Comparison of ENCODE assay signal across 10 cellular contexts in genomic region chr14:35339761-35340406, GRCh38. TPM values are rescaled to one million over a fixed set of nuclear protein-coding genes. Genes with fewer than 3 reads are reported as not detected.
DNase-seq lines count a peak whose midpoint lies in the region; ATAC-seq and TF ChIP-seq lines count a peak whose summit lies in the region.
"Had no signal": no experiment of that assay in that cellular context is flagged by ENCODE, and none has a peak within 500 bp of the region (broad histone marks: within the 10 kb centered on the region; RNA-seq: fewer than 3 reads in every experiment).

No MANE protein-coding gene starts in this region.

- TF ChIP-seq CTCF in CD14-positive monocyte (IDR thresholded peaks at IDR 0.05) (no peak), SU-DHL-6 (IDR thresholded peaks at IDR 0.05; ENCODE audit: insufficient read depth, low read length, poor library complexity, severe bottlenecking) (no peak), osteocyte (IDR thresholded peaks at IDR 0.05) (no peak)

- H3F3A ChIP-seq in SU-DHL-6 (ENCODE audit: insufficient read depth), result no peaks in the 10 kb centered on the region

- no peaks in the 10 kb centered on the region for H3K36me3 ChIP-seq in SU-DHL-6 (ENCODE audit: low read length)
- H3K36me3 ChIP-seq: SJSA1 had no signal

- no peaks in the 10 kb centered on the region for H4K20me1 ChIP-seq in SU-DHL-6 (ENCODE audit: low read depth, low read length)

- no peaks in the 10 kb centered on the region for H3K27me3 ChIP-seq in SU-DHL-6 (ENCODE audit: low read length)
- H3K27me3 ChIP-seq: SJSA1 had no signal

- H3K9ac ChIP-seq in SU-DHL-6 (ENCODE audit: low read length), result no peak overlapping the region

- H3K4me3 ChIP-seq in SU-DHL-6 (ENCODE audit: insufficient read depth, low read length, poor library complexity, severe bottlenecking), result no peak overlapping the region
- H3K4me3 ChIP-seq: SJSA1 had no signal

- H3K4me3 Mint-ChIP-seq in CD14-positive monocyte, result peak overlapping the region; percentile 51 to 69
- H3K4me3 Mint-ChIP-seq in osteocyte (ENCODE audit: unreplicated experiment), result no peak overlapping the region
- H3K4me3 Mint-ChIP-seq: brain had no signal

- no peak overlapping the region for H3K27ac ChIP-seq in SU-DHL-6 (ENCODE audit: low read depth, low read length)
- H3K27ac ChIP-seq: SJSA1 had no signal

- H3K79me2 ChIP-seq in SU-DHL-6 (ENCODE audit: insufficient read depth, low read length), result no peaks in the 10 kb centered on the region

- H3K9me3 Mint-ChIP-seq in CD14-positive monocyte (no peaks in the 10 kb centered on the region), osteocyte (ENCODE audit: unreplicated experiment) (no peaks in the 10 kb centered on the region)
- H3K9me3 Mint-ChIP-seq: brain had no signal

- H3K27me3 Mint-ChIP-seq in CD14-positive monocyte (ENCODE audit: low read depth in 3 of 3) (peaks cover 0 to 2% (median 1%) of the 10 kb centered on the region in 3 donors), osteocyte (ENCODE audit: unreplicated experiment) (no peaks in the 10 kb centered on the region)
- H3K27me3 Mint-ChIP-seq: brain had no signal

- H2AFZ ChIP-seq in SU-DHL-6 (ENCODE audit: low read depth, low read length, severe bottlenecking), result peak overlapping the region; percentile 43

- no peaks in the 10 kb centered on the region for H3K9me3 ChIP-seq in SU-DHL-6 (ENCODE audit: insufficient read depth, low read length)
- H3K9me3 ChIP-seq: SJSA1 had no signal

- intact Hi-C loops in CD14-positive monocyte (cut with micrococcal nuclease), result loop anchor here (5.0 to 10.0 kb wide), 2 partner anchors 38 to 65 kb away; partner anchors contain the start of gene NFKBIA (in 1 of the 2)

- no peaks in the 10 kb centered on the region for H3K9me2 ChIP-seq in SU-DHL-6 (replicated peaks; ENCODE audit: insufficient read depth, low read length)

- ATAC-seq in HG02642 (IDR thresholded peaks at IDR 0.05; ENCODE audit: poor library complexity, unreplicated experiment) (peak; percentile 60), HG02973 (IDR thresholded peaks at IDR 0.05; ENCODE audit: unreplicated experiment) (no peak), GM21737 (IDR thresholded peaks at IDR 0.05; ENCODE audit: unreplicated experiment) (no peak)

- peak overlapping the region; percentile 81 to 90 (median 90) for H3K27ac Mint-ChIP-seq in CD14-positive monocyte
- H3K27ac Mint-ChIP-seq in osteocyte (ENCODE audit: unreplicated experiment), result no peak overlapping the region

- peaks cover 80% of the 10 kb centered on the region for H3K4me1 Mint-ChIP-seq in CD14-positive monocyte
- H3K4me1 Mint-ChIP-seq in osteocyte (ENCODE audit: unreplicated experiment), result peaks cover 57% of the 10 kb centered on the region

- H3K36me3 Mint-ChIP-seq in CD14-positive monocyte (peaks cover 1 to 3% of the 10 kb centered on the region in 2 donors), osteocyte (ENCODE audit: unreplicated experiment) (no peaks in the 10 kb centered on the region)
- H3K36me3 Mint-ChIP-seq: brain had no signal

- H3K4me2 ChIP-seq in SU-DHL-6 (ENCODE audit: low read depth, low read length, poor library complexity, severe bottlenecking), result no peak overlapping the region

- DNase-seq in CD14-positive monocyte (ENCODE audit: low spot score) (peak; percentile 72), midbrain (lab: John Stamatoyannopoulos, UW) (peak; percentile 15), hippocampal formation (lab: John Stamatoyannopoulos, UW) (no peak), osteocyte (ENCODE audit: extremely low spot score, unreplicated experiment) (no peak)

RNA-seq across cellular contexts. Expression of gene PSMA6, which starts 47.7 kb away (rescaled TPM):
- 100 to 1,000 TPM; 480 to 572 TPM for polyA plus RNA-seq in CD14-positive monocyte
- 137 and 146 TPM in 2 replicates for total RNA-seq in osteocyte

Comparison
In these comparisons a context has a peak if more than half of its experiments do, and no peak if none do; other contexts are left out.
1. DNase-seq: peak in CD14-positive monocyte (single experiment) and midbrain (single experiment); none in hippocampal formation (0 of 2) and osteocyte (single experiment).